Comparison of ENCODE assay signal across 16 cellular contexts in genomic region chr19:50838239-50838638, GRCh38. TPM values are rescaled to one million over a fixed set of nuclear protein-coding genes. Genes with fewer than 3 reads are reported as not detected.
DNase-seq lines count a peak whose midpoint lies in the region; ATAC-seq and TF ChIP-seq lines count a peak whose summit lies in the region.
"Had no signal": no experiment of that assay in that cellular context is flagged by ENCODE, and none has a peak within 500 bp of the region (broad histone marks: within the 10 kb centered on the region; RNA-seq: fewer than 3 reads in every experiment).

No MANE protein-coding gene starts in this region.

- H3K9me3 ChIP-seq in BE2C = no peaks in the 10 kb centered on the region
- H3K9me3 ChIP-seq: gastrocnemius medialis had no signal

- no peak overlapping the region for H3K4me3 ChIP-seq in BE2C (ENCODE audit: low read depth, low read length)
- no peak overlapping the region for H3K4me3 ChIP-seq in NB4 (ENCODE audit: low read depth, low read length)
- H3K4me3 ChIP-seq: gastrocnemius medialis, SK-N-MC had no signal

- ATAC-seq in foreskin keratinocyte (no peak), HG03439 (IDR thresholded peaks at IDR 0.05; ENCODE audit: unreplicated experiment) (no peak)
- ATAC-seq: activated CD8-positive, alpha-beta memory T cell treated with anti-CD3 and anti-CD28 coated beads, Interleukin-2, amount 10 ng/mL, durations not matched to agents 7 days and 5 days; gastrocnemius medialis; stimulated activated effector memory CD8-positive, alpha-beta T cell treated with anti-CD3 and anti-CD28 coated beads, Interleukin-12 subunit alpha, Interleukin-12 subunit beta, amount 100 ng/mL, for 72 hours had no signal

- H3K27me3 ChIP-seq in BE2C (no peaks in the 10 kb centered on the region), foreskin keratinocyte (peaks cover 15% of the 10 kb centered on the region)

- H3K4me1 ChIP-seq in BE2C = no peaks in the 10 kb centered on the region
- peaks cover 6% of the 10 kb centered on the region for H3K4me1 ChIP-seq in foreskin keratinocyte

- TF ChIP-seq POLR2A in NB4 (IDR thresholded peaks at IDR 0.05; ENCODE audit: extremely low read depth, insufficient read length) = no peak

- no peaks in the 10 kb centered on the region for H3K36me3 ChIP-seq in BE2C
- H3K36me3 ChIP-seq: gastrocnemius medialis had no signal

- H3K27ac ChIP-seq in foreskin keratinocyte = no peak overlapping the region
- H3K27ac ChIP-seq: gastrocnemius medialis, SK-N-MC had no signal

- DNase-seq in BE2C (no peak), NB4 (ENCODE audit: low read depth) (peak; percentile 41), foreskin keratinocyte (no peak), GDM1 (lab: John Stamatoyannopoulos, UW) (no peak)
- no peak for DNase-seq in activated naive CD4-positive, alpha-beta T cell (lab: John Stamatoyannopoulos, UW)
- DNase-seq in stimulated activated CD4-positive, alpha-beta T cell treated with anti-CD3 and anti-CD28 coated beads, Interleukin-4, amount 100 ng/mL, for 4 hours = no peak
- DNase-seq: activated CD8-positive, alpha-beta memory T cell treated with anti-CD3 and anti-CD28 coated beads, Interleukin-2, amount 10 ng/mL, durations not matched to agents 7 days and 5 days; gastrocnemius medialis; midbrain; NCI-H1694 treated with DMSO at 0.1 percent for 48 hours had no signal

- TF ChIP-seq CTCF in BE2C (IDR thresholded peaks at IDR 0.05; ENCODE audit: low read depth, low read length) (peak; percentile 54), GM12874 (IDR thresholded peaks at IDR 0.05; ENCODE audit: insufficient read depth, low read depth, low read length) (peak; percentile 55), NB4 (IDR thresholded peaks at IDR 0.05; ENCODE audit: low read depth, low read length) (peak; percentile 43), foreskin keratinocyte (conservative IDR thresholded peaks at IDR 0.05) (peak; percentile 44)

RNA-seq across cellular contexts. Expression of gene KLK15, which starts 4.9 kb away (rescaled TPM):
- polyA plus RNA-seq in BE2C (2012; ENCODE audit: insufficient read depth, insufficient read length, low read depth) = not detected
- not detected in 2 replicates for total RNA-seq in foreskin keratinocyte
- polyA plus RNA-seq in foreskin keratinocyte = not detected in 2 replicates
- total RNA-seq: activated CD8-positive, alpha-beta memory T cell treated with anti-CD3 and anti-CD28 coated beads, Interleukin-2, amount 10 ng/mL, durations not matched to agents 7 days and 5 days; astrocyte; gastrocnemius medialis; skeletal muscle tissue had no signal

RNA-seq across cellular contexts. Expression of gene KLK1, which starts 14.7 kb away (rescaled TPM):
- polyA plus RNA-seq in BE2C (2012; ENCODE audit: insufficient read depth, insufficient read length, low read depth) = 4.9 TPM
- total RNA-seq in foreskin keratinocyte = 1.1 and 1.3 TPM in 2 replicates
- polyA plus RNA-seq in foreskin keratinocyte = 3.9 and 5.0 TPM in 2 replicates
- total RNA-seq: astrocyte, skeletal muscle tissue had no signal

RNA-seq across cellular contexts. Expression of gene KLK3, which starts 16.5 kb away (rescaled TPM):
- polyA plus RNA-seq in BE2C (2012; ENCODE audit: insufficient read depth, insufficient read length, low read depth) = not detected
- total RNA-seq in foreskin keratinocyte = not detected in 2 replicates
- polyA plus RNA-seq in foreskin keratinocyte = not detected in 2 replicates
- total RNA-seq: activated CD8-positive, alpha-beta memory T cell treated with anti-CD3 and anti-CD28 coated beads, Interleukin-2, amount 10 ng/mL, durations not matched to agents 7 days and 5 days; astrocyte; gastrocnemius medialis; skeletal muscle tissue had no signal

RNA-seq across cellular contexts. Expression of gene KLK2, which starts 35.0 kb away (rescaled TPM):
- not detected for polyA plus RNA-seq in BE2C (2012; ENCODE audit: insufficient read depth, insufficient read length, low read depth)
- total RNA-seq in foreskin keratinocyte = not detected in 2 replicates
- not detected in 2 replicates for polyA plus RNA-seq in foreskin keratinocyte
- total RNA-seq: astrocyte, gastrocnemius medialis, skeletal muscle tissue had no signal

RNA-seq across cellular contexts. Expression of gene ACP4, which starts 48.0 kb away (rescaled TPM):
- polyA plus RNA-seq in BE2C (2012; ENCODE audit: insufficient read depth, insufficient read length, low read depth) = 0.54 TPM
- not detected in 2 replicates for total RNA-seq in foreskin keratinocyte
- polyA plus RNA-seq in foreskin keratinocyte = not detected in 2 replicates
- total RNA-seq: activated CD8-positive, alpha-beta memory T cell treated with anti-CD3 and anti-CD28 coated beads, Interleukin-2, amount 10 ng/mL, durations not matched to agents 7 days and 5 days; astrocyte; gastrocnemius medialis; skeletal muscle tissue had no signal
